ENCODE assay signal across 29 cellular contexts in genomic region chr15:69434236-69434635, GRCh38.
"Had no signal": no experiment of that assay in that cellular context is flagged by ENCODE, and none has a peak within 500 bp of the region (broad histone marks: within the 10 kb centered on the region; RNA-seq: fewer than 3 reads in every experiment).

No MANE protein-coding gene starts in this region.

- H3K27ac Mint-ChIP-seq: activated CD4-positive, alpha-beta memory T cell treated with anti-CD3 and anti-CD28 coated beads, Interleukin-2, amount 10 ng/mL, durations not matched to agents 7 days and 5 days; activated CD4-positive, alpha-beta T cell treated with anti-CD3 and anti-CD28 coated beads, Interleukin-2, amount 10 ng/mL, durations not matched to agents 7 days and 5 days; activated naive CD4-positive, alpha-beta T cell treated with anti-CD3 and anti-CD28 coated beads, Interleukin-2, amount 10 ng/mL, durations not matched to agents 7 days and 5 days; activated naive CD8-positive, alpha-beta T cell treated with anti-CD3 and anti-CD28 coated beads, Interleukin-2, amount 10 ng/mL, durations not matched to agents 7 days and 5 days; activated T-cell treated with anti-CD3 and anti-CD28 coated beads, Interleukin-2, amount 50 U/mL, for 24 hours; natural killer cell treated with Interleukin-12 subunit alpha and Interleukin-12 subunit beta and Interleukin-15 and Interleukin-18, amount 100 ng/mL, for 72 hours had no signal

- H3K36me3 ChIP-seq: brain microvascular endothelial cell, sigmoid colon, suprapubic skin, upper lobe of right lung had no signal

- H3K4me1 ChIP-seq: sigmoid colon, suprapubic skin, tibial artery, upper lobe of right lung had no signal

- ATAC-seq: left lung; natural killer cell treated with Interleukin-12 subunit alpha and Interleukin-12 subunit beta and Interleukin-15 and Interleukin-18, amount 100 ng/mL, for 72 hours had no signal

- DNase-seq: activated CD4-positive, alpha-beta memory T cell treated with anti-CD3 and anti-CD28 coated beads, Interleukin-2, amount 10 ng/mL, durations not matched to agents 7 days and 5 days; activated CD4-positive, alpha-beta T cell treated with anti-CD3 and anti-CD28 coated beads, Interleukin-2, amount 10 ng/mL, durations not matched to agents 7 days and 5 days; activated CD4-positive, CD25-positive, alpha-beta regulatory T cell treated with anti-CD3 and anti-CD28 coated beads, Interleukin-2, amount 50 U/mL, for 72 hours; activated CD8-positive, alpha-beta memory T cell treated with anti-CD3 and anti-CD28 coated beads, Interleukin-2, amount 50 U/mL, for 48 hours; activated gamma-delta T cell; activated naive CD4-positive, alpha-beta T cell treated with anti-CD3 and anti-CD28 coated beads, Interleukin-2, amount 10 ng/mL, durations not matched to agents 7 days and 5 days; activated naive CD8-positive, alpha-beta T cell treated with anti-CD3 and anti-CD28 coated beads, Interleukin-2, amount 10 ng/mL, durations not matched to agents 7 days and 5 days; activated T-cell treated with anti-CD3 and anti-CD28 coated beads, Interleukin-2, amount 50 U/mL, for 24 hours; amniotic stem cell; brain microvascular endothelial cell; cortex of kidney; foreskin melanocyte; left lung; mesendoderm; posterior cingulate gyrus; retina; sigmoid colon; stimulated activated CD4-positive, alpha-beta T cell treated with anti-CD3 and anti-CD28 coated beads, Interleukin-1b, Interleukin-23, amount 100 ng/mL, for 48 hours; stimulated activated naive CD4-positive, alpha-beta T cell; T-helper 2 cell; tibial artery; upper lobe of right lung had no signal

- H3K27ac ChIP-seq: brain microvascular endothelial cell, left lung, sigmoid colon, suprapubic skin, tibial artery, upper lobe of right lung had no signal

- H3K4me2 ChIP-seq: smooth muscle cell had no signal

- FAIRE-seq: astrocyte, endothelial cell of umbilical vein, islet of Langerhans had no signal

- H3K4me3 Mint-ChIP-seq: activated CD4-positive, alpha-beta memory T cell treated with anti-CD3 and anti-CD28 coated beads, Interleukin-2, amount 10 ng/mL, durations not matched to agents 7 days and 5 days; activated CD4-positive, alpha-beta T cell treated with anti-CD3 and anti-CD28 coated beads, Interleukin-2, amount 10 ng/mL, durations not matched to agents 7 days and 5 days; activated naive CD4-positive, alpha-beta T cell treated with anti-CD3 and anti-CD28 coated beads, Interleukin-2, amount 10 ng/mL, durations not matched to agents 7 days and 5 days; activated naive CD8-positive, alpha-beta T cell treated with anti-CD3 and anti-CD28 coated beads, Interleukin-2, amount 10 ng/mL, durations not matched to agents 7 days and 5 days; activated T-cell treated with anti-CD3 and anti-CD28 coated beads, Interleukin-2, amount 50 U/mL, for 24 hours; natural killer cell treated with Interleukin-12 subunit alpha and Interleukin-12 subunit beta and Interleukin-15 and Interleukin-18, amount 100 ng/mL, for 72 hours had no signal

- H3K4me1 Mint-ChIP-seq: activated naive CD4-positive, alpha-beta T cell treated with anti-CD3 and anti-CD28 coated beads, Interleukin-2, amount 10 ng/mL, durations not matched to agents 7 days and 5 days had no signal

- H3K9me3 Mint-ChIP-seq: activated CD4-positive, alpha-beta memory T cell treated with anti-CD3 and anti-CD28 coated beads, Interleukin-2, amount 10 ng/mL, durations not matched to agents 7 days and 5 days; activated CD4-positive, alpha-beta T cell treated with anti-CD3 and anti-CD28 coated beads, Interleukin-2, amount 10 ng/mL, durations not matched to agents 7 days and 5 days; activated naive CD4-positive, alpha-beta T cell treated with anti-CD3 and anti-CD28 coated beads, Interleukin-2, amount 10 ng/mL, durations not matched to agents 7 days and 5 days; activated naive CD8-positive, alpha-beta T cell treated with anti-CD3 and anti-CD28 coated beads, Interleukin-2, amount 10 ng/mL, durations not matched to agents 7 days and 5 days; activated T-cell treated with anti-CD3 and anti-CD28 coated beads, Interleukin-2, amount 50 U/mL, for 24 hours; natural killer cell treated with Interleukin-12 subunit alpha and Interleukin-12 subunit beta and Interleukin-15 and Interleukin-18, amount 100 ng/mL, for 72 hours had no signal

- H3K27me3 ChIP-seq: brain microvascular endothelial cell, left lung, sigmoid colon, suprapubic skin, tibial artery, upper lobe of right lung had no signal

- H3K9me3 ChIP-seq: left lung, sigmoid colon, suprapubic skin, tibial artery, upper lobe of right lung had no signal

- H3K27me3 Mint-ChIP-seq: activated CD4-positive, alpha-beta memory T cell treated with anti-CD3 and anti-CD28 coated beads, Interleukin-2, amount 10 ng/mL, durations not matched to agents 7 days and 5 days; activated CD4-positive, alpha-beta T cell treated with anti-CD3 and anti-CD28 coated beads, Interleukin-2, amount 10 ng/mL, durations not matched to agents 7 days and 5 days; activated naive CD4-positive, alpha-beta T cell treated with anti-CD3 and anti-CD28 coated beads, Interleukin-2, amount 10 ng/mL, durations not matched to agents 7 days and 5 days; activated naive CD8-positive, alpha-beta T cell treated with anti-CD3 and anti-CD28 coated beads, Interleukin-2, amount 10 ng/mL, durations not matched to agents 7 days and 5 days; activated T-cell treated with anti-CD3 and anti-CD28 coated beads, Interleukin-2, amount 50 U/mL, for 24 hours; natural killer cell treated with Interleukin-12 subunit alpha and Interleukin-12 subunit beta and Interleukin-15 and Interleukin-18, amount 100 ng/mL, for 72 hours had no signal

- H3K4me3 ChIP-seq: left lung, lung, sigmoid colon, smooth muscle cell, suprapubic skin, tibial artery, upper lobe of right lung had no signal
